Comparison of ENCODE assay signal across 22 cellular contexts in genomic region chr2:23137161-23137560, GRCh38.
DNase-seq lines count a peak whose midpoint lies in the region; ATAC-seq and TF ChIP-seq lines count a peak whose summit lies in the region.
"Had no signal": no experiment of that assay in that cellular context is flagged by ENCODE, and none has a peak within 500 bp of the region (broad histone marks: within the 10 kb centered on the region; RNA-seq: fewer than 3 reads in every experiment).

No MANE protein-coding gene starts in this region.

- no peak for ATAC-seq in GM23338
- ATAC-seq: GM12878 had no signal

- H3K4ac ChIP-seq in mesendoderm (ENCODE audit: low read depth, low read length), result no peak overlapping the region

- H2AK5ac ChIP-seq in mesendoderm (ENCODE audit: low read length), result no peak overlapping the region

- peaks cover 10% of the 10 kb centered on the region for H3K4me1 ChIP-seq in GM23338 (ENCODE audit: insufficient read depth)
- H3K4me1 ChIP-seq in mesendoderm (ENCODE audit: control insufficient read depth, low read depth, low read length), result peaks cover 3% of the 10 kb centered on the region
- H3K4me1 ChIP-seq: BE2C, BLaER1 had no signal

- no peak overlapping the region for H3K23ac ChIP-seq in mesendoderm (ENCODE audit: low read length)

- H3K36me3 Mint-ChIP-seq in GM23338 (ENCODE audit: low read depth), result no peaks in the 10 kb centered on the region
- H3K36me3 Mint-ChIP-seq: CD14-positive monocyte; CD4-positive, alpha-beta memory T cell; CD4-positive, CD25-positive, alpha-beta regulatory T cell; CD8-positive, alpha-beta memory T cell had no signal

- no peak overlapping the region for H4K8ac ChIP-seq in mesendoderm (ENCODE audit: low read depth, low read length)

- H2BK15ac ChIP-seq in mesendoderm (replicated peaks; ENCODE audit: low read depth), result no peak overlapping the region

- peaks cover 6% of the 10 kb centered on the region for H3K27me3 Mint-ChIP-seq in GM23338 (ENCODE audit: insufficient read depth, low read depth, poor library complexity)

- H3K36me3 ChIP-seq in GM23338 (ENCODE audit: insufficient read depth), result no peaks in the 10 kb centered on the region
- no peaks in the 10 kb centered on the region for H3K36me3 ChIP-seq in mesendoderm (ENCODE audit: control insufficient read depth, insufficient read depth, low read length)
- H3K36me3 ChIP-seq in brain microvascular endothelial cell (replicated peaks), result no peaks in the 10 kb centered on the region
- H3K36me3 ChIP-seq: BE2C, BLaER1 had no signal

- H3K27ac ChIP-seq in GM23338 (ENCODE audit: low read depth) (no peak overlapping the region), mesendoderm (ENCODE audit: low read depth, low read length) (no peak overlapping the region), brain microvascular endothelial cell (no peak overlapping the region)
- H3K27ac ChIP-seq: BLaER1 had no signal

- H3K4me3 ChIP-seq in GM23338 (no peak overlapping the region), mesendoderm (ENCODE audit: low read length) (no peak overlapping the region), brain microvascular endothelial cell (ENCODE audit: low read depth, low read length) (no peak overlapping the region)
- H3K4me3 ChIP-seq: BLaER1, GM12878 had no signal

- no peaks in the 10 kb centered on the region for H3K79me1 ChIP-seq in mesendoderm (ENCODE audit: low read length)

- no peaks in the 10 kb centered on the region; the same call in 1 of the 2 replicates for H3K9me2 ChIP-seq in GM23338 (ENCODE audit: insufficient read depth)

- H3K4me3 Mint-ChIP-seq in GM23338, result no peak overlapping the region
- H3K4me3 Mint-ChIP-seq: CD14-positive monocyte; CD4-positive, alpha-beta memory T cell; CD8-positive, alpha-beta memory T cell had no signal

- intact Hi-C loops in cardiac septum (cut with DNase I), result no loop called here

- no peak overlapping the region for H2BK120ac ChIP-seq in mesendoderm (ENCODE audit: low read depth, low read length)

- no peak overlapping the region for H2AFZ ChIP-seq in GM23338

- H3K27ac Mint-ChIP-seq in GM23338, result no peak overlapping the region
- H3K27ac Mint-ChIP-seq: CD14-positive monocyte; CD4-positive, alpha-beta memory T cell; CD4-positive, CD25-positive, alpha-beta regulatory T cell; CD8-positive, alpha-beta memory T cell had no signal

- no peak overlapping the region for H3K18ac ChIP-seq in mesendoderm (ENCODE audit: low read length)

- WGBS in mesendoderm (ENCODE audit: extremely low coverage, insufficient coverage, low lambda C conversion rate), result no CpG with 5 or more reads among the region's 2 CpGs

- H4K5ac ChIP-seq in mesendoderm (ENCODE audit: low read length), result no peak overlapping the region

- no peak overlapping the region for H3K9ac ChIP-seq in mesendoderm (ENCODE audit: low read length)
- H3K9ac ChIP-seq: BLaER1 had no signal

- no peak overlapping the region for H2BK5ac ChIP-seq in mesendoderm (ENCODE audit: low read length)

- H3K4me2 ChIP-seq in GM23338, result no peak overlapping the region
- H3K4me2 ChIP-seq in mesendoderm (ENCODE audit: low read length), result no peak overlapping the region
- H3K4me2 ChIP-seq: BLaER1 had no signal

- H3K4me1 Mint-ChIP-seq in GM23338, result peaks cover 15% of the 10 kb centered on the region
- H3K4me1 Mint-ChIP-seq: CD14-positive monocyte; CD4-positive, alpha-beta memory T cell; CD4-positive, CD25-positive, alpha-beta regulatory T cell; CD8-positive, alpha-beta memory T cell had no signal

- no peaks in the 10 kb centered on the region for H3K79me2 ChIP-seq in GM23338 (replicated peaks; ENCODE audit: insufficient read depth)
- H3K79me2 ChIP-seq in mesendoderm (ENCODE audit: control insufficient read depth, insufficient read depth, low read length), result no peaks in the 10 kb centered on the region

- no peak for TF ChIP-seq CTCF in GM23338 (conservative IDR thresholded peaks at IDR 0.05; ENCODE audit: low read depth in 2 of 2)
- TF ChIP-seq CTCF in brain microvascular endothelial cell (IDR thresholded peaks at IDR 0.05; ENCODE audit: low read depth, low read length, missing control alignments), result no peak

- no peaks in the 10 kb centered on the region for H4K20me1 ChIP-seq in GM23338 (replicated peaks; ENCODE audit: insufficient read depth)
- H4K20me1 ChIP-seq: BLaER1 had no signal

- no peak overlapping the region for H3K56ac ChIP-seq in mesendoderm (ENCODE audit: low read length)

- H3K9me3 Mint-ChIP-seq in GM23338, result no peaks in the 10 kb centered on the region
- H3K9me3 Mint-ChIP-seq: CD8-positive, alpha-beta memory T cell had no signal

- DNase-seq in GM23338 (ENCODE audit: low spot score), result peak; percentile 5
- DNase-seq in astrocyte of the hippocampus (ENCODE audit: low read depth, low spot score), result peak; percentile 8
- DNase-seq in islet precursor cell, result peak; percentile 36
- DNase-seq in mesendoderm, result peak; percentile 87
- no peak for DNase-seq in brain microvascular endothelial cell
- DNase-seq in hepatic stellate cell (ENCODE audit: low spot score), result no peak
- no peak for DNase-seq in cardiac septum (ENCODE audit: low spot score)
- DNase-seq in NK-92 (lab: John Stamatoyannopoulos, UW; ENCODE audit: unreplicated experiment), result no peak
- DNase-seq: 8988T; ACHN; BE2C; C1 segment of cervical spinal cord; CD4-positive, alpha-beta memory T cell; CD4-positive, CD25-positive, alpha-beta regulatory T cell; CD8-positive, alpha-beta memory T cell; COR-L47; DMS79 treated with DMSO at 0.1 percent for 48 hours; EL; GDM1 had no signal

- in situ Hi-C loops in brain microvascular endothelial cell (cut with HindIII; ENCODE audit: low pct_ligation_motif_present, low sequenced_read_pairs), result no loop called here

- H3K27me3 ChIP-seq in GM23338 (ENCODE audit: insufficient read depth) (no peaks in the 10 kb centered on the region), mesendoderm (ENCODE audit: insufficient read depth, low read length, poor library complexity) (no peaks in the 10 kb centered on the region), brain microvascular endothelial cell (replicated peaks) (no peaks in the 10 kb centered on the region)
- H3K27me3 ChIP-seq: BE2C, BLaER1 had no signal

- no peaks in the 10 kb centered on the region for H3F3A ChIP-seq in GM23338 (replicated peaks; ENCODE audit: low read depth)

TF ChIP-seq in GM23338, 12 proteins besides CTCF, POLR2A, EP300 and RAD21 (continues in another document):
- TF ChIP-seq POLR2AphosphoS5 (IDR thresholded peaks at IDR 0.05; ENCODE audit: low read depth) (no peak), ETS1 (IDR thresholded peaks at IDR 0.05) (no peak), CREB1 (CRISPR knock-in tag; IDR thresholded peaks at IDR 0.05; ENCODE audit: low read depth) (no peak), REST (IDR thresholded peaks at IDR 0.05; ENCODE audit: unreplicated experiment) (no peak), ZNF331 (CRISPR knock-in tag; IDR thresholded peaks at IDR 0.05; ENCODE audit: low read depth) (no peak), JUNB (IDR thresholded peaks at IDR 0.05; ENCODE audit: unreplicated experiment) (no peak)

Comparison
In these comparisons a context has a peak if more than half of its experiments do, and no peak if none do; other contexts are left out.
1. DNase-seq: peak in GM23338 (single experiment), astrocyte of the hippocampus (single experiment), islet precursor cell (single experiment) and mesendoderm (single experiment); none in brain microvascular endothelial cell (single experiment), hepatic stellate cell (single experiment), cardiac septum (single experiment) and NK-92 (single experiment).